1 cellular context compared by ENCODE assay signal in genomic region chr14:93271111-93271510, GRCh38.
TF ChIP-seq lines count a peak whose summit lies in the region.

No MANE protein-coding gene starts in this region.

TF ChIP-seq in WTC11, 78 proteins besides CTCF, POLR2A, EP300 and RAD21 (continued from another document):
- TF ChIP-seq ZNF281 (CRISPR knock-in tag; IDR thresholded peaks at IDR 0.05) (no peak), RORB (CRISPR knock-in tag; IDR thresholded peaks at IDR 0.05) (no peak), ATF3 (CRISPR knock-in tag; conservative IDR thresholded peaks at IDR 0.05) (no peak), NR2C2 (CRISPR knock-in tag; IDR thresholded peaks at IDR 0.05) (no peak), NFE2L1 (CRISPR knock-in tag; IDR thresholded peaks at IDR 0.05) (no peak), ZBTB43 (CRISPR knock-in tag; IDR thresholded peaks at IDR 0.05) (no peak), USF1 (CRISPR knock-in tag; IDR thresholded peaks at IDR 0.05) (no peak), CBFB (CRISPR knock-in tag; IDR thresholded peaks at IDR 0.05; ENCODE audit: low read depth) (no peak), RELA (CRISPR knock-in tag; IDR thresholded peaks at IDR 0.05; ENCODE audit: borderline replicate concordance) (no peak), ZNF138 (CRISPR knock-in tag; conservative IDR thresholded peaks at IDR 0.05) (no peak), ETV6 (CRISPR knock-in tag; IDR thresholded peaks at IDR 0.05) (no peak), E2F1 (CRISPR knock-in tag; IDR thresholded peaks at IDR 0.05) (no peak), OVOL2 (CRISPR knock-in tag; IDR thresholded peaks at IDR 0.05; ENCODE audit: borderline replicate concordance) (no peak), CREM (CRISPR knock-in tag; IDR thresholded peaks at IDR 0.05) (no peak)
- TF ChIP-seq, protein P1, sequence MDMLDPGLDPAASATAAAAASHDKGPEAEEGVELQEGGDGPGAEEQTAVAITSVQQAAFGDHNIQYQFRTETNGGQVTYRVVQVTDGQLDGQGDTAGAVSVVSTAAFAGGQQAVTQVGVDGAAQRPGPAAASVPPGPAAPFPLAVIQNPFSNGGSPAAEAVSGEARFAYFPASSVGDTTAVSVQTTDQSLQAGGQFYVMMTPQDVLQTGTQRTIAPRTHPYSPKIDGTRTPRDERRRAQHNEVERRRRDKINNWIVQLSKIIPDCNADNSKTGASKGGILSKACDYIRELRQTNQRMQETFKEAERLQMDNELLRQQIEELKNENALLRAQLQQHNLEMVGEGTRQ (CRISPR knock-in tag; IDR thresholded peaks at IDR 0.05): no peak
- TF ChIP-seq, protein P2, sequence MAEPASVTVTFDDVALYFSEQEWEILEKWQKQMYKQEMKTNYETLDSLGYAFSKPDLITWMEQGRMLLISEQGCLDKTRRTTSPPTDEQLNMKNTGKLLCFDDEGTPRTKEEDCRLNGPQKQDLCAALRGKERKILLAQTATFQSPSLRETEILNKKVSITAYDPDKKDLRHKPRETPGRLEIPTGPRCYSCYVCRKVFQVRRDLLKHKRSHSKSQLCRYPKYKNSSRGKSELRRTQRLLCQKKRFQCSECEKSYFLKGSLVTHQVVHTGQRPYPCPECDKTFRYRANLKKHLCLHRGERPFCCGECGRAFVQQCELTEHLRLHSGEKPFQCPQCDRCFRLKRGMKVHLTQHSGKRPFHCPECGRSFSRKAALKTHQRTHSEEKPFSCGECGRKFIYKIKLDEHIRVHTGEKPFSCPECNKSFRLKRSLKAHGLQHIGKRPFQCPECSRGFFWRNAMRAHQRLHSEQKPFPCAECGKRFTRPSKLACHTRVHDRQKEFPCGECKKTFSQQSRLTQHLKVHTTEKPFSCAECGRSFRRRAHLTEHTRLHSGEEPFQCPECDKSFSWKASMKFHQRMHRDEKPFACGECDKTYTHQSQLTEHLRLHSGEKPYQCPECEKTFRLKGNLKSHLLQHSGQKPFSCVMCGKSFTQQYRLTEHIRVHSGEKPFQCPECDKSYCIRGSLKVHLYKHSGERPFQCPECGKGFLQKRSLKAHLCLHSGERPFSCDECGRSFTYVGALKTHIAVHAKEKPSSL (CRISPR knock-in tag; conservative IDR thresholded peaks at IDR 0.05): no peak
- TF ChIP-seq, protein P3, sequence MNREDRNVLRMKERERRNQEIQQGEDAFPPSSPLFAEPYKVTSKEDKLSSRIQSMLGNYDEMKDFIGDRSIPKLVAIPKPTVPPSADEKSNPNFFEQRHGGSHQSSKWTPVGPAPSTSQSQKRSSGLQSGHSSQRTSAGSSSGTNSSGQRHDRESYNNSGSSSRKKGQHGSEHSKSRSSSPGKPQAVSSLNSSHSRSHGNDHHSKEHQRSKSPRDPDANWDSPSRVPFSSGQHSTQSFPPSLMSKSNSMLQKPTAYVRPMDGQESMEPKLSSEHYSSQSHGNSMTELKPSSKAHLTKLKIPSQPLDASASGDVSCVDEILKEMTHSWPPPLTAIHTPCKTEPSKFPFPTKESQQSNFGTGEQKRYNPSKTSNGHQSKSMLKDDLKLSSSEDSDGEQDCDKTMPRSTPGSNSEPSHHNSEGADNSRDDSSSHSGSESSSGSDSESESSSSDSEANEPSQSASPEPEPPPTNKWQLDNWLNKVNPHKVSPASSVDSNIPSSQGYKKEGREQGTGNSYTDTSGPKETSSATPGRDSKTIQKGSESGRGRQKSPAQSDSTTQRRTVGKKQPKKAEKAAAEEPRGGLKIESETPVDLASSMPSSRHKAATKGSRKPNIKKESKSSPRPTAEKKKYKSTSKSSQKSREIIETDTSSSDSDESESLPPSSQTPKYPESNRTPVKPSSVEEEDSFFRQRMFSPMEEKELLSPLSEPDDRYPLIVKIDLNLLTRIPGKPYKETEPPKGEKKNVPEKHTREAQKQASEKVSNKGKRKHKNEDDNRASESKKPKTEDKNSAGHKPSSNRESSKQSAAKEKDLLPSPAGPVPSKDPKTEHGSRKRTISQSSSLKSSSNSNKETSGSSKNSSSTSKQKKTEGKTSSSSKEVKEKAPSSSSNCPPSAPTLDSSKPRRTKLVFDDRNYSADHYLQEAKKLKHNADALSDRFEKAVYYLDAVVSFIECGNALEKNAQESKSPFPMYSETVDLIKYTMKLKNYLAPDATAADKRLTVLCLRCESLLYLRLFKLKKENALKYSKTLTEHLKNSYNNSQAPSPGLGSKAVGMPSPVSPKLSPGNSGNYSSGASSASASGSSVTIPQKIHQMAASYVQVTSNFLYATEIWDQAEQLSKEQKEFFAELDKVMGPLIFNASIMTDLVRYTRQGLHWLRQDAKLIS (CRISPR knock-in tag; IDR thresholded peaks at IDR 0.05; ENCODE audit: borderline replicate concordance): no peak
- TF ChIP-seq, protein P4, sequence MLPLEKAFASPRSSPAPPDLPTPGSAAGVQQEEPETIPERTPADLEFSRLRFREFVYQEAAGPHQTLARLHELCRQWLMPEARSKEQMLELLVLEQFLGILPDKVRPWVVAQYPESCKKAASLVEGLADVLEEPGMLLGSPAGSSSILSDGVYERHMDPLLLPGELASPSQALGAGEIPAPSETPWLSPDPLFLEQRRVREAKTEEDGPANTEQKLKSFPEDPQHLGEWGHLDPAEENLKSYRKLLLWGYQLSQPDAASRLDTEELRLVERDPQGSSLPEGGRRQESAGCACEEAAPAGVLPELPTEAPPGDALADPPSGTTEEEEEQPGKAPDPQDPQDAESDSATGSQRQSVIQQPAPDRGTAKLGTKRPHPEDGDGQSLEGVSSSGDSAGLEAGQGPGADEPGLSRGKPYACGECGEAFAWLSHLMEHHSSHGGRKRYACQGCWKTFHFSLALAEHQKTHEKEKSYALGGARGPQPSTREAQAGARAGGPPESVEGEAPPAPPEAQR (CRISPR knock-in tag; IDR thresholded peaks at IDR 0.05): no peak
